17 cellular contexts compared by ENCODE assay signal in the genomic region with DNA sequence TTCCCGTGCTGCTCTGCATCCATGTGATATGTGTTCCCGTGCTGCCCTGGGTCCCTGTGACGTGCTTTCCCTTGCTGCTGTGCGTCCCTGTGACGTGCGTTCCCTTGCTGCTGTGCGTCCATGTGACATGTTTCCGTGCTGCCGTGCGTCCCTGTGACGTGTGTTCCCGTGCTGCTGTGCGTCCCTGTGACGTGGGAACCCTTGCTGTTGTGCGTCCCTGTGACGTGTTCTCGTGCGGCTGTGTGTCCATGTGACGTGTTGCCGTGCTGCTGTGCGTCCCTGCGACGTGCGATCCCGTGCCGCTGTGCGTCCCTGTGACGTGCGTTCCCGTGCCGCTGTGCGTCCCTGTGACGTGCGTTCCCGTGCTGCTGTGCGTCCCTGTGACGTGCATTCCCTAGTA. TPM values are rescaled to one million over a fixed set of nuclear protein-coding genes. Genes with fewer than 3 reads are reported as not detected.
A peak's percentile ranks its signal among the peaks of the same experiment; 100 is the strongest.
DNase-seq lines count a peak whose midpoint lies in the region; ATAC-seq and TF ChIP-seq lines count a peak whose summit lies in the region.
"Had no signal": no experiment of that assay in that cellular context is flagged by ENCODE, and none has a peak within 500 bp of the region (broad histone marks: within the 10 kb centered on the region; RNA-seq: fewer than 3 reads in every experiment).

No MANE protein-coding gene starts in this region.

- no peak for ATAC-seq in activated T-cell treated with anti-CD3 and anti-CD28 coated beads, Interleukin-2, amount 50 U/mL, for 4 hours
- ATAC-seq in activated naive CD8-positive, alpha-beta T cell treated with anti-CD3 and anti-CD28 coated beads, Interleukin-2, amount 50 U/mL, for 24 hours, result no peak
- no peak for ATAC-seq in naive thymus-derived CD8-positive, alpha-beta T cell
- no peak for ATAC-seq in HG02973 (IDR thresholded peaks at IDR 0.05; ENCODE audit: unreplicated experiment)
- ATAC-seq: PC-3 had no signal

- no peak overlapping the region for H3K56ac ChIP-seq in H9 (ENCODE audit: insufficient read length, low read depth, low read length)

- H3K18ac ChIP-seq in H9 (ENCODE audit: insufficient read length, low read depth, low read length), result peak overlapping the region; percentile 59

- H3K23ac ChIP-seq in H9 (ENCODE audit: insufficient read length, low read depth, low read length), result peak overlapping the region; percentile 96

- H3K27ac Mint-ChIP-seq in activated T-cell treated with anti-CD3 and anti-CD28 coated beads, Interleukin-2, amount 50 U/mL, for 24 hours, result peak overlapping the region; percentile 67
- H3K27ac Mint-ChIP-seq in H9, result peak overlapping the region in 2 of 3 experiments; percentile 59 to 86; a peak in 4 of 7 replicates
- peak overlapping the region; percentile 68 for H3K27ac Mint-ChIP-seq in activated naive CD8-positive, alpha-beta T cell treated with anti-CD3 and anti-CD28 coated beads, Interleukin-2, amount 50 U/mL, for 24 hours
- peak overlapping the region in 8 of 10 donors; percentile 20 to 75 (median 48) for H3K27ac Mint-ChIP-seq in naive thymus-derived CD8-positive, alpha-beta T cell

- no peak overlapping the region for H3T11ph ChIP-seq in H9 (ENCODE audit: low read length)

- no peak overlapping the region for H3K9ac ChIP-seq in H9 (ENCODE audit: extremely low read depth, insufficient read length, low read length)
- H3K9ac ChIP-seq in Karpas-422 (ENCODE audit: low read length), result no peak overlapping the region

- POLR2A ChIA-PET in naive thymus-derived CD8-positive, alpha-beta T cell (lab: Charles Lee), result no interaction called here

- no peak overlapping the region for H3K4me2 ChIP-seq in H9 (ENCODE audit: insufficient read depth, insufficient read length, low read length)
- H3K4me2 ChIP-seq in Karpas-422 (ENCODE audit: low read depth, low read length, poor library complexity, severe bottlenecking), result no peak overlapping the region

- H3K9me3 Mint-ChIP-seq in activated T-cell treated with anti-CD3 and anti-CD28 coated beads, Interleukin-2, amount 50 U/mL, for 24 hours, result no peaks in the 10 kb centered on the region
- no peaks in the 10 kb centered on the region for H3K9me3 Mint-ChIP-seq in activated T-cell treated with anti-CD3 and anti-CD28 coated beads, Interleukin-2, amount 50 U/mL, for 4 hours
- no peaks in the 10 kb centered on the region for H3K9me3 Mint-ChIP-seq in H9
- no peaks in the 10 kb centered on the region for H3K9me3 Mint-ChIP-seq in activated naive CD8-positive, alpha-beta T cell treated with anti-CD3 and anti-CD28 coated beads, Interleukin-2, amount 50 U/mL, for 24 hours
- no peaks in the 10 kb centered on the region for H3K9me3 Mint-ChIP-seq in naive thymus-derived CD8-positive, alpha-beta T cell

- no peak overlapping the region for H3K4me3 Mint-ChIP-seq in activated T-cell treated with anti-CD3 and anti-CD28 coated beads, Interleukin-2, amount 50 U/mL, for 24 hours
- H3K4me3 Mint-ChIP-seq in activated T-cell treated with anti-CD3 and anti-CD28 coated beads, Interleukin-2, amount 50 U/mL, for 4 hours, result no peak overlapping the region
- H3K4me3 Mint-ChIP-seq in H9, result no peak overlapping the region
- H3K4me3 Mint-ChIP-seq in activated naive CD8-positive, alpha-beta T cell treated with anti-CD3 and anti-CD28 coated beads, Interleukin-2, amount 50 U/mL, for 24 hours, result no peak overlapping the region
- no peak overlapping the region for H3K4me3 Mint-ChIP-seq in naive thymus-derived CD8-positive, alpha-beta T cell

- TF ChIP-seq CTCF in H9 (conservative IDR thresholded peaks at IDR 0.05), result no peak

- H3K4me1 ChIP-seq in H9 (ENCODE audit: insufficient read depth, low read length) (no peaks in the 10 kb centered on the region), Karpas-422 (ENCODE audit: low read length) (no peaks in the 10 kb centered on the region)
- H3K4me1 ChIP-seq: Caco-2 had no signal

- no peak overlapping the region for H2BK120ac ChIP-seq in H9 (ENCODE audit: low read depth, low read length, poor library complexity, severe bottlenecking)

- H3K9me3 ChIP-seq in H9 (ENCODE audit: control insufficient read depth, low read depth, low read length), result no peaks in the 10 kb centered on the region
- H3K9me3 ChIP-seq in Karpas-422 (ENCODE audit: low read length), result no peaks in the 10 kb centered on the region
- H3K9me3 ChIP-seq: Caco-2 had no signal

- no peak overlapping the region for H4K91ac ChIP-seq in H9 (ENCODE audit: insufficient read length, low read depth, low read length)

- H4K5ac ChIP-seq in H9 (ENCODE audit: insufficient read length, low read depth, low read length), result peak overlapping the region; percentile 94

- no peak overlapping the region for H2BK20ac ChIP-seq in H9 (ENCODE audit: low read depth, low read length, poor library complexity, severe bottlenecking)

- H2BK12ac ChIP-seq in H9 (ENCODE audit: insufficient read length, low read depth, low read length), result no peak overlapping the region

- no peaks in the 10 kb centered on the region for H3K79me2 ChIP-seq in H9 (ENCODE audit: insufficient read depth, low read length)
- H3K79me2 ChIP-seq in Karpas-422 (ENCODE audit: low read length), result 0 out of 2 replicates have a peak, but pooled peaks cover 3% of the 10 kb centered on the region

- H3K4me3 ChIP-seq in Karpas-422 (ENCODE audit: low read length), result no peak overlapping the region

- peaks cover 41% of the 10 kb centered on the region for H3K4me1 Mint-ChIP-seq in activated T-cell treated with anti-CD3 and anti-CD28 coated beads, Interleukin-2, amount 50 U/mL, for 24 hours (ENCODE audit: low read depth)
- H3K4me1 Mint-ChIP-seq in activated T-cell treated with anti-CD3 and anti-CD28 coated beads, Interleukin-2, amount 50 U/mL, for 4 hours (ENCODE audit: low read depth), result peaks cover 24% of the 10 kb centered on the region
- peaks cover 8 to 17% of the 10 kb centered on the region in 2 experiments; a peak in 3 of 4 replicates for H3K4me1 Mint-ChIP-seq in H9
- H3K4me1 Mint-ChIP-seq in activated naive CD8-positive, alpha-beta T cell treated with anti-CD3 and anti-CD28 coated beads, Interleukin-2, amount 50 U/mL, for 24 hours, result peaks cover 28% of the 10 kb centered on the region
- H3K4me1 Mint-ChIP-seq in naive thymus-derived CD8-positive, alpha-beta T cell, result peaks cover 16 to 28% (median 20%) of the 10 kb centered on the region in 4 donors

- no peak overlapping the region for H2BK15ac ChIP-seq in H9 (ENCODE audit: low read depth, low read length)

- H3K27ac ChIP-seq in H9 (ENCODE audit: insufficient read length, low read depth, low read length) (no peak overlapping the region), Karpas-422 (ENCODE audit: low read length) (no peak overlapping the region)
- H3K27ac ChIP-seq: C4-2B, HL-60 had no signal

- H3K27me3 Mint-ChIP-seq in activated T-cell treated with anti-CD3 and anti-CD28 coated beads, Interleukin-2, amount 50 U/mL, for 24 hours, result no peaks in the 10 kb centered on the region
- H3K27me3 Mint-ChIP-seq in activated T-cell treated with anti-CD3 and anti-CD28 coated beads, Interleukin-2, amount 50 U/mL, for 4 hours (ENCODE audit: low read depth), result no peaks in the 10 kb centered on the region
- no peaks in the 10 kb centered on the region for H3K27me3 Mint-ChIP-seq in H9 (ENCODE audit: low read depth)
- no peaks in the 10 kb centered on the region for H3K27me3 Mint-ChIP-seq in activated naive CD8-positive, alpha-beta T cell treated with anti-CD3 and anti-CD28 coated beads, Interleukin-2, amount 50 U/mL, for 24 hours
- no peaks in the 10 kb centered on the region for H3K27me3 Mint-ChIP-seq in naive thymus-derived CD8-positive, alpha-beta T cell

- no peak overlapping the region for H2AFZ ChIP-seq in H9 (ENCODE audit: low read length)
- H2AFZ ChIP-seq in Karpas-422 (ENCODE audit: low read length), result no peak overlapping the region

- H3K79me1 ChIP-seq in H9 (ENCODE audit: insufficient read depth, low read depth, low read length, poor library complexity, severe bottlenecking), result no peaks in the 10 kb centered on the region

- H2AK5ac ChIP-seq in H9 (ENCODE audit: insufficient read length, low read length), result no peak overlapping the region

- no peak for DNase-seq in activated T-cell treated with anti-CD3 and anti-CD28 coated beads, Interleukin-2, amount 50 U/mL, for 24 hours
- DNase-seq in activated T-cell treated with anti-CD3 and anti-CD28 coated beads, Interleukin-2, amount 50 U/mL, for 4 hours, result no peak
- no peak for DNase-seq in H9
- DNase-seq in activated naive CD8-positive, alpha-beta T cell treated with anti-CD3 and anti-CD28 coated beads, Interleukin-2, amount 50 U/mL, for 24 hours, result no peak
- DNase-seq in naive thymus-derived CD8-positive, alpha-beta T cell, result no peak
- DNase-seq in DMS 273 treated with DMSO at 0.1 percent for 48 hours (lab: John Stamatoyannopoulos, UW), result no peak
- DNase-seq in Karpas-422, result no peak
- DNase-seq: KG1, NCI-H1092 treated with DMSO at 0.1 percent for 48 hours, NCI-H1694, NCI-H345, NCI-H69, PC-3 had no signal

- no peaks in the 10 kb centered on the region for H3K23me2 ChIP-seq in H9 (ENCODE audit: insufficient read length, low read depth, low read length, poor library complexity, severe bottlenecking)

- H3K27me3 ChIP-seq in H9 (ENCODE audit: insufficient read depth, low read length) (no peaks in the 10 kb centered on the region), Karpas-422 (ENCODE audit: low read length) (no peaks in the 10 kb centered on the region)

- H3K4ac ChIP-seq in H9 (ENCODE audit: low read depth, low read length), result no peak overlapping the region

- no peaks in the 10 kb centered on the region for H3K9me2 ChIP-seq in Karpas-422 (replicated peaks; ENCODE audit: insufficient read depth, low read length)

- peak overlapping the region; percentile 87 for H2BK5ac ChIP-seq in H9 (ENCODE audit: insufficient read length, low read length)

- H4K20me1 ChIP-seq in H9 (ENCODE audit: control insufficient read depth, insufficient read depth, insufficient read length), result no peaks in the 10 kb centered on the region
- H4K20me1 ChIP-seq in Karpas-422 (ENCODE audit: insufficient read depth, low read depth, low read length), result no peaks in the 10 kb centered on the region

- H3K36me3 ChIP-seq in Karpas-422 (ENCODE audit: insufficient read depth, low read length), result no peaks in the 10 kb centered on the region

- no peaks in the 10 kb centered on the region for H3K36me3 Mint-ChIP-seq in activated T-cell treated with anti-CD3 and anti-CD28 coated beads, Interleukin-2, amount 50 U/mL, for 24 hours (ENCODE audit: low read depth)
- H3K36me3 Mint-ChIP-seq in activated T-cell treated with anti-CD3 and anti-CD28 coated beads, Interleukin-2, amount 50 U/mL, for 4 hours (ENCODE audit: insufficient read depth), result peaks cover 58% of the 10 kb centered on the region
- peaks cover 23 to 52% (median 35%) of the 10 kb centered on the region in 3 experiments; a peak in 6 of 7 replicates for H3K36me3 Mint-ChIP-seq in H9 (ENCODE audit: insufficient read depth in 1 of 3, low read depth in 3 of 3)
- H3K36me3 Mint-ChIP-seq in activated naive CD8-positive, alpha-beta T cell treated with anti-CD3 and anti-CD28 coated beads, Interleukin-2, amount 50 U/mL, for 24 hours (ENCODE audit: low read depth), result peaks cover 59% of the 10 kb centered on the region
- peaks cover 0 to 61% (median 13%) of the 10 kb centered on the region in 3 donors for H3K36me3 Mint-ChIP-seq in naive thymus-derived CD8-positive, alpha-beta T cell

- peak overlapping the region; percentile 71 for H4K8ac ChIP-seq in H9 (replicated peaks; ENCODE audit: insufficient read length, low read depth, low read length)

- 0 out of 2 replicates have a peak overlapping the region, but pooled peaks have one; percentile 27 for H3K14ac ChIP-seq in H9 (ENCODE audit: insufficient read depth, low read length)

- WGBS in H9 (ENCODE audit: extremely low coverage, insufficient read length, low lambda C conversion rate), result no CpG with 5 or more reads among the region's 37 CpGs

RNA-seq across cellular contexts. Expression of gene WDR37, which starts 45.8 kb away (rescaled TPM):
- total RNA-seq in activated T-cell treated with anti-CD3 and anti-CD28 coated beads, Interleukin-2, amount 50 U/mL, for 4 hours, result 10 to 100 TPM; 10.5 to 13.5 (median 12.2) TPM
- 13.1 and 14.0 TPM in 2 replicates for total RNA-seq in H9 (2021)
- 10 to 100 TPM; 46.8 to 49.4 TPM for total RNA-seq in naive thymus-derived CD8-positive, alpha-beta T cell
- 10 to 100 TPM; 15.9 to 21.6 (median 18.0) TPM for polyA plus RNA-seq in naive thymus-derived CD8-positive, alpha-beta T cell
- 13.3 and 15.2 TPM in 2 replicates for total RNA-seq in Karpas-422 (2014; rRNA removed; shearing (Covaris generic); ENCODE audit: low replicate concordance)

RNA-seq across cellular contexts. Expression of gene IDI1, which starts 53.0 kb away (rescaled TPM):
- 10 to 100 TPM; 38.9 to 46.8 (median 44.6) TPM for total RNA-seq in activated T-cell treated with anti-CD3 and anti-CD28 coated beads, Interleukin-2, amount 50 U/mL, for 4 hours
- total RNA-seq in H9 (2021), result 40.8 and 44.7 TPM in 2 replicates
- total RNA-seq in naive thymus-derived CD8-positive, alpha-beta T cell, result 10 to 100 TPM; 29.0 to 33.9 TPM
- polyA plus RNA-seq in naive thymus-derived CD8-positive, alpha-beta T cell, result 10 to 100 TPM; 31.0 to 53.5 (median 33.9) TPM
- 129 and 150 TPM in 2 replicates for total RNA-seq in Karpas-422 (2014; rRNA removed; shearing (Covaris generic); ENCODE audit: low replicate concordance)
